Comparison of ENCODE assay signal across 30 cellular contexts in genomic region chr3:127193775-127194174, GRCh38. TPM values are rescaled to one million over a fixed set of nuclear protein-coding genes. Genes with fewer than 3 reads are reported as not detected.
"Had no signal": no experiment of that assay in that cellular context is flagged by ENCODE, and none has a peak within 500 bp of the region (broad histone marks: within the 10 kb centered on the region; RNA-seq: fewer than 3 reads in every experiment).

No MANE protein-coding gene starts in this region.

- H3K4me3 ChIP-seq: adrenal gland, ascending aorta, body of pancreas, breast epithelium, cardiac muscle cell had no signal

- H3K36me3 ChIP-seq: adrenal gland, ascending aorta, brain microvascular endothelial cell, breast epithelium, cardiac muscle cell had no signal

- H3K9me3 ChIP-seq: adrenal gland, body of pancreas had no signal

- ATAC-seq: activated naive CD4-positive, alpha-beta T cell treated with anti-CD3 and anti-CD28 coated beads, Interleukin-2, amount 50 U/mL, for 72 hours; activated naive CD8-positive, alpha-beta T cell treated with anti-CD3 and anti-CD28 coated beads, Interleukin-2, amount 50 U/mL, for 24 hours; activated T-cell treated with anti-CD3 and anti-CD28 coated beads, Interleukin-2, amount 50 U/mL, for 4 hours; activated T-cell treated with anti-CD3 and anti-CD28 coated beads, Interleukin-2, amount 50 U/mL, for 72 hours; activated T-helper 17 cell treated with anti-CD3 and anti-CD28 coated beads, Interleukin-2, amount 50 U/mL, for 72 hours; body of pancreas had no signal

- H3K27ac ChIP-seq: adrenal gland, ascending aorta, body of pancreas, brain microvascular endothelial cell, breast epithelium, cardiac muscle cell had no signal

- DNase-seq: activated effector memory CD4-positive, alpha-beta T cell treated with anti-CD3 and anti-CD28 coated beads, Interleukin-2, amount 50 U/mL, for 16 hours; activated effector memory CD4-positive, alpha-beta T cell treated with Interleukin-2 at 50 U/mL for 16 hours; activated gamma-delta T cell; activated gamma-delta T cell treated with Interleukin-2 at 50 U/mL for 16 hours; activated naive CD4-positive, alpha-beta T cell; activated naive CD4-positive, alpha-beta T cell treated with anti-CD3 and anti-CD28 coated beads for 36 hours; activated naive CD4-positive, alpha-beta T cell treated with anti-CD3 and anti-CD28 coated beads, Interleukin-2, amount 10 ng/mL, durations not matched to agents 7 days and 5 days; activated naive CD4-positive, alpha-beta T cell treated with anti-CD3 and anti-CD28 coated beads, Interleukin-2, amount 50 U/mL, for 16 hours; activated naive CD4-positive, alpha-beta T cell treated with Interleukin-2 at 50 U/mL for 16 hours; activated naive CD8-positive, alpha-beta T cell treated with anti-CD3 and anti-CD28 coated beads for 36 hours; activated naive CD8-positive, alpha-beta T cell treated with anti-CD3 and anti-CD28 coated beads, Interleukin-2, amount 10 ng/mL, durations not matched to agents 7 days and 5 days; activated naive CD8-positive, alpha-beta T cell treated with anti-CD3 and anti-CD28 coated beads, Interleukin-2, amount 50 U/mL, for 24 hours; activated T-cell treated with anti-CD3 and anti-CD28 coated beads, Interleukin-2, amount 50 U/mL, for 4 hours; activated T-cell treated with anti-CD3 and anti-CD28 coated beads, Interleukin-2, amount 50 U/mL, for 48 hours; activated T-cell treated with anti-CD3 and anti-CD28 coated beads, Interleukin-2, amount 50 U/mL, for 72 hours; amniotic stem cell; amygdala; anterior cingulate cortex; aorta; body of pancreas; brain microvascular endothelial cell; caudate nucleus; central memory CD4-positive, alpha-beta T cell; cerebellar nuclear complex had no signal

- H3K27me3 ChIP-seq: adrenal gland, ascending aorta, body of pancreas, brain microvascular endothelial cell, breast epithelium, cardiac muscle cell had no signal

- H3K4me1 ChIP-seq: adrenal gland, ascending aorta, body of pancreas, breast epithelium had no signal

RNA-seq across cellular contexts. Expression of gene PRR23E, which starts 0.8 kb away (rescaled TPM):
- polyA plus RNA-seq: adrenal gland, aorta, cardiac muscle cell had no signal
